Comparison of ENCODE assay signal across 17 cellular contexts in genomic region chr15:22967084-22967770, GRCh38.
"Had no signal": no experiment of that assay in that cellular context is flagged by ENCODE, and none has a peak within 500 bp of the region (broad histone marks: within the 10 kb centered on the region; RNA-seq: fewer than 3 reads in every experiment).

No MANE protein-coding gene starts in this region.

- H3K9me3 Mint-ChIP-seq: activated CD4-positive, alpha-beta T cell treated with anti-CD3 and anti-CD28 coated beads, Interleukin-2, amount 10 ng/mL, durations not matched to agents 7 days and 5 days had no signal

- H3K27ac ChIP-seq: esophagus muscularis mucosa, lower lobe of right lung, psoas muscle, right lobe of liver, suprapubic skin had no signal

- H3K4me1 Mint-ChIP-seq: activated B cell treated with CpG ODN at 0.5 μM for 24 hours; activated CD4-positive, alpha-beta T cell treated with anti-CD3 and anti-CD28 coated beads, Interleukin-2, amount 10 ng/mL, durations not matched to agents 7 days and 5 days; activated naive CD4-positive, alpha-beta T cell treated with anti-CD3 and anti-CD28 coated beads, Interleukin-2, amount 50 U/mL, for 24 hours; brain had no signal

- H3K4me3 Mint-ChIP-seq: activated B cell treated with CpG ODN at 0.5 μM for 24 hours; activated CD4-positive, alpha-beta T cell treated with anti-CD3 and anti-CD28 coated beads, Interleukin-2, amount 10 ng/mL, durations not matched to agents 7 days and 5 days; activated naive CD4-positive, alpha-beta T cell treated with anti-CD3 and anti-CD28 coated beads, Interleukin-2, amount 50 U/mL, for 24 hours; brain; endodermal cell; T-helper 1 cell treated with Interleukin-12 subunit alpha and Interleukin-12 subunit beta and Interleukin-4 antibody, amounts not matched to agents 30 μg/mL and 1 μg/mL, for 36 hours had no signal

- H3K27me3 Mint-ChIP-seq: activated B cell treated with CpG ODN at 0.5 μM for 24 hours; activated CD4-positive, alpha-beta T cell treated with anti-CD3 and anti-CD28 coated beads, Interleukin-2, amount 10 ng/mL, durations not matched to agents 7 days and 5 days; activated naive CD4-positive, alpha-beta T cell treated with anti-CD3 and anti-CD28 coated beads, Interleukin-2, amount 50 U/mL, for 24 hours; brain had no signal

- H3K9me3 ChIP-seq: esophagus muscularis mucosa, lower lobe of right lung, psoas muscle, right lobe of liver, suprapubic skin had no signal

- H3K4me3 ChIP-seq: esophagus muscularis mucosa, lower lobe of right lung, psoas muscle, right lobe of liver, suprapubic skin had no signal

- H3K27me3 ChIP-seq: esophagus muscularis mucosa, right lobe of liver, suprapubic skin had no signal

- DNase-seq: activated B cell treated with CpG ODN at 0.5 μM for 24 hours; activated CD4-positive, alpha-beta T cell treated with anti-CD3 and anti-CD28 coated beads, Interleukin-2, amount 10 ng/mL, durations not matched to agents 7 days and 5 days; activated effector memory CD4-positive, alpha-beta T cell treated with Interleukin-2 at 50 U/mL for 16 hours; cerebellar nuclear complex; endodermal cell; left cardiac atrium; lower lobe of right lung; midbrain; psoas muscle; right lobe of liver; stimulated activated CD4-positive, alpha-beta T cell treated with anti-CD3 and anti-CD28 coated beads, Interleukin-2, amount 100 ng/mL, for 48 hours; stimulated activated naive CD8-positive, alpha-beta T cell treated with anti-CD3 and anti-CD28 coated beads, Interleukin-15, Interleukin-2, amounts not matched to agents 100 U/mL and 50 U/mL, for 24 hours had no signal

- H3K27ac Mint-ChIP-seq: activated B cell treated with CpG ODN at 0.5 μM for 24 hours; activated CD4-positive, alpha-beta T cell treated with anti-CD3 and anti-CD28 coated beads, Interleukin-2, amount 10 ng/mL, durations not matched to agents 7 days and 5 days; activated naive CD4-positive, alpha-beta T cell treated with anti-CD3 and anti-CD28 coated beads, Interleukin-2, amount 50 U/mL, for 24 hours; endodermal cell; T-helper 1 cell treated with Interleukin-12 subunit alpha and Interleukin-12 subunit beta and Interleukin-4 antibody, amounts not matched to agents 30 μg/mL and 1 μg/mL, for 36 hours had no signal

- H3K36me3 ChIP-seq: lower lobe of right lung, right lobe of liver had no signal

- ATAC-seq: left cardiac atrium; lower lobe of right lung; psoas muscle; stimulated activated naive CD8-positive, alpha-beta T cell treated with anti-CD3 and anti-CD28 coated beads, Interleukin-15, Interleukin-2, amounts not matched to agents 100 U/mL and 50 U/mL, for 24 hours had no signal
